ENCODE assay signal across 16 cellular contexts in genomic region chr16:86768999-86769398, GRCh38.
DNase-seq lines count a peak whose midpoint lies in the region; ATAC-seq and TF ChIP-seq lines count a peak whose summit lies in the region.
"Had no signal": no experiment of that assay in that cellular context is flagged by ENCODE, and none has a peak within 500 bp of the region (broad histone marks: within the 10 kb centered on the region; RNA-seq: fewer than 3 reads in every experiment).

No MANE protein-coding gene starts in this region.

- CTCF ChIA-PET in HEK293 (lab: Yijun Ruan, JAX): no interaction called here

- peak; percentile 58; the same call in 1 of the 3 replicates for ATAC-seq in RWPE2 (ENCODE audit: low read depth)

- no peaks in the 10 kb centered on the region for H3K9me3 ChIP-seq in HEK293 (ENCODE audit: control insufficient read depth, insufficient read depth, low read depth, low read length)
- no peaks in the 10 kb centered on the region for H3K9me3 ChIP-seq in RWPE2 (ENCODE audit: severe bottlenecking)
- peaks cover 0 to 5% (median 0%) of the 10 kb centered on the region in 4 donors for H3K9me3 ChIP-seq in tibial nerve

- DNase-seq in RWPE2 (ENCODE audit: low spot score): peak; percentile 67
- peak; percentile 49 for DNase-seq in fibroblast of peridontal ligament (ENCODE audit: extremely low read depth)
- DNase-seq in stromal cell of bone marrow (ENCODE audit: low read depth): peak; percentile 67
- no peak for DNase-seq in tibial nerve (ENCODE audit: low spot score in 2 of 2)
- no peak for DNase-seq in NCI-H748 treated with DMSO at 0.1 percent for 48 hours (lab: John Stamatoyannopoulos, UW)
- DNase-seq in SIG-M5 treated with dmso at 0.1 percent for 504 hours (lab: John Stamatoyannopoulos, UW; ENCODE audit: unreplicated experiment): no peak
- DNase-seq: activated CD4-positive, alpha-beta T cell treated with anti-CD3 and anti-CD28 coated beads, Interleukin-2, amount 50 U/mL, for 48 hours; endodermal cell; left ventricle myocardium inferior; NCI-H187; NCI-H774; Right ventricle myocardium superior; substantia nigra; T1000 had no signal

- POLR2A ChIA-PET in HEK293 (lab: Yijun Ruan, JAX): no interaction called here

- no peak for TF ChIP-seq POLR2A in tibial nerve (IDR thresholded peaks at IDR 0.05)

- H3K27ac ChIP-seq in HEK293 (ENCODE audit: extremely low read depth, low read depth, low read length): no peak overlapping the region
- no peak overlapping the region for H3K27ac ChIP-seq in RWPE2 (ENCODE audit: poor library complexity, severe bottlenecking)
- H3K27ac ChIP-seq in tibial nerve: no peak overlapping the region
- H3K27ac ChIP-seq: left ventricle myocardium inferior, skin epidermis had no signal

- WGBS in tibial nerve, 2 donors: 50 to 57% methylated on average over 6 to 7 of the region's 7 CpGs

- no peaks in the 10 kb centered on the region for H3K4me1 ChIP-seq in HEK293 (ENCODE audit: control insufficient read depth, insufficient read depth, low read length)
- H3K4me1 ChIP-seq in RWPE2 (ENCODE audit: insufficient read depth, poor library complexity, severe bottlenecking): peaks cover 4% of the 10 kb centered on the region
- no peaks in the 10 kb centered on the region for H3K4me1 ChIP-seq in tibial nerve
- H3K4me1 ChIP-seq: left ventricle myocardium inferior had no signal

- no peak for TF ChIP-seq EP300 in tibial nerve (IDR thresholded peaks at IDR 0.05)

- H3K27me3 ChIP-seq in RWPE2 (ENCODE audit: insufficient read depth, poor library complexity, severe bottlenecking): no peaks in the 10 kb centered on the region
- peaks cover 0 to 52% of the 10 kb centered on the region in 2 donors for H3K27me3 ChIP-seq in tibial nerve

- H3K4me3 ChIP-seq in HEK293 (ENCODE audit: low read depth, low read length) (no peak overlapping the region), RWPE2 (ENCODE audit: severe bottlenecking) (no peak overlapping the region), tibial nerve (no peak overlapping the region)
- H3K4me3 ChIP-seq: left ventricle myocardium inferior, skin epidermis had no signal

- TF ChIP-seq CTCF in HEK293 (tag by site-specific recombination; IDR thresholded peaks at IDR 0.05): no peak
- TF ChIP-seq CTCF in RWPE2 (IDR thresholded peaks at IDR 0.05; ENCODE audit: poor library complexity, severe bottlenecking): no peak
- TF ChIP-seq CTCF in tibial nerve (IDR thresholded peaks at IDR 0.05): no peak

- H3K36me3 ChIP-seq in HEK293 (ENCODE audit: control insufficient read depth in 2 of 2, insufficient read depth in 1 of 2, low read length in 2 of 2) (no peaks in the 10 kb centered on the region), RWPE2 (ENCODE audit: low read depth) (no peaks in the 10 kb centered on the region), tibial nerve (no peaks in the 10 kb centered on the region)
- H3K36me3 ChIP-seq: left ventricle myocardium inferior had no signal

TF ChIP-seq in HEK293, 187 proteins besides CTCF, POLR2A, EP300 and RAD21:
- TF ChIP-seq ZNF639 (tag by site-specific recombination; IDR thresholded peaks at IDR 0.05) (no peak), ZNF518A (tag by site-specific recombination; conservative IDR thresholded peaks at IDR 0.05; ENCODE audit: low read depth) (no peak), ZNF621 (tag by site-specific recombination; IDR thresholded peaks at IDR 0.05) (no peak), MEIS1 (CRISPR knock-in tag; IDR thresholded peaks at IDR 0.05; ENCODE audit: borderline replicate concordance) (peak; percentile 79; the same call in 1 of the 2 replicates), ZNF843 (tag by site-specific recombination; IDR thresholded peaks at IDR 0.05) (no peak)
TF ChIP-seq in HEK293: peak in this region for 1.

Comparison
In these comparisons a context has a peak if more than half of its experiments do, and no peak if none do; other contexts are left out.
1. DNase-seq: peak in RWPE2 (single experiment), fibroblast of peridontal ligament (single experiment) and stromal cell of bone marrow (single experiment); none in tibial nerve (0 of 2), NCI-H748 treated with DMSO at 0.1 percent for 48 hours (single experiment) and SIG-M5 treated with dmso at 0.1 percent for 504 hours (single experiment).